In genomic region chr6:21595951-21596378, GRCh38 we compare ENCODE assay signal across 1 cellular context.
A peak's percentile ranks its signal among the peaks of the same experiment; 100 is the strongest.
TF ChIP-seq lines count a peak whose summit lies in the region.

No MANE protein-coding gene starts in this region.

TF ChIP-seq in HepG2, 621 proteins besides CTCF, POLR2A, EP300 and RAD21 (continued from another document):
- TF ChIP-seq BCLAF1 (IDR thresholded peaks at IDR 0.05) (no peak), MEF2D (CRISPR knock-in tag; IDR thresholded peaks at IDR 0.05) (no peak), ZNF44 (CRISPR knock-in tag; IDR thresholded peaks at IDR 0.05) (no peak), ZNF138 (CRISPR knock-in tag; IDR thresholded peaks at IDR 0.05; ENCODE audit: low read depth) (no peak), ZNF883 (CRISPR knock-in tag; IDR thresholded peaks at IDR 0.05; ENCODE audit: not compliant biosample characterization) (no peak), ZNF383 (CRISPR knock-in tag; IDR thresholded peaks at IDR 0.05; ENCODE audit: borderline replicate concordance) (no peak), HOXD1 (CRISPR knock-in tag; IDR thresholded peaks at IDR 0.05) (no peak), SRSF1 (optimal IDR thresholded peaks at IDR 0.05; ENCODE audit: low read depth, low read length) (peak; percentile 82)
TF ChIP-seq in HepG2: peak in this region for 7.
